In genomic region chr9:137029058-137029922, GRCh38 we compare ENCODE assay signal across 8 cellular contexts. TPM values are rescaled to one million over a fixed set of nuclear protein-coding genes. Genes with fewer than 3 reads are reported as not detected.
DNase-seq lines count a peak whose midpoint lies in the region; ATAC-seq and TF ChIP-seq lines count a peak whose summit lies in the region.

No MANE protein-coding gene starts in this region.

- H3K27me3 ChIP-seq in HUES64 (ENCODE audit: insufficient read depth, low read length), result peaks cover 22% of the 10 kb centered on the region
- no peaks in the 10 kb centered on the region for H3K27me3 ChIP-seq in right cardiac atrium (ENCODE audit: control insufficient read depth, insufficient read depth)
- H3K27me3 ChIP-seq in aorta (ENCODE audit: control insufficient read depth in 1 of 2, insufficient read depth in 2 of 2, low read length in 1 of 2), result no peaks in the 10 kb centered on the region

- peak; percentile 63 to 73 for ATAC-seq in right cardiac atrium
- ATAC-seq in aorta (ENCODE audit: low FRiP score), result peak; percentile 79
- no peak for ATAC-seq in GM19397 (IDR thresholded peaks at IDR 0.05; ENCODE audit: unreplicated experiment)

- DNase-seq in GM12864 (ENCODE audit: low read depth) (no peak), SW480 (ENCODE audit: low spot score) (peak; percentile 63), amygdala (lab: John Stamatoyannopoulos, UW) (peak in 50 of 56 donors; percentile 20 to 85 (median 60)), right cardiac atrium (peak; percentile 82 to 94 (median 93)), renal cortical epithelial cell (ENCODE audit: low read depth) (peak; percentile 29), aorta (peak; percentile 89 to 92)

- intact Hi-C loops in right cardiac atrium (cut with DNase I) (loop anchor here in 2 of 4 donors (5.0 kb wide), 2 partner anchors 77 to 82 kb away; partner anchors contain the start of genes C8G (in 1 of the 2) and LCN12 (in 1 of the 2)), aorta (cut with DNase I) (loop anchor here in 1 of 2 donors (2.0 kb wide), 1 partner anchor 238 kb away; the partner anchor contains the start of gene TMEM141)

- no peaks in the 10 kb centered on the region for H3K36me3 ChIP-seq in HUES64 (ENCODE audit: insufficient read depth, low read length)
- no peaks in the 10 kb centered on the region for H3K36me3 ChIP-seq in aorta (ENCODE audit: control insufficient read depth in 1 of 2, insufficient read depth in 2 of 2, low read length in 1 of 2)

- H3K27ac ChIP-seq in HUES64 (ENCODE audit: low read depth, low read length) (no peak overlapping the region), right cardiac atrium (ENCODE audit: low read length) (no peak overlapping the region), aorta (ENCODE audit: low read depth in 1 of 2, low read length in 2 of 2) (no peak overlapping the region)

- H3K4me1 ChIP-seq in HUES64 (ENCODE audit: insufficient read depth, low read length) (no peaks in the 10 kb centered on the region), right cardiac atrium (ENCODE audit: control insufficient read depth, insufficient read depth, low read length) (no peaks in the 10 kb centered on the region), aorta (ENCODE audit: control insufficient read depth in 1 of 2, insufficient read depth in 2 of 2, low read length in 2 of 2) (no peaks in the 10 kb centered on the region)

- no peak overlapping the region for H3K9ac ChIP-seq in HUES64 (ENCODE audit: low read depth, low read length)

- 50% methylated on average over 19 of the region's 19 CpGs for WGBS in HUES64
- WGBS in right cardiac atrium, result 36% methylated on average over 19 of the region's 19 CpGs
- 38 to 41% methylated on average over 18 to 19 of the region's 19 CpGs for WGBS in aorta, 2 donors

- peak; percentile 95 for TF ChIP-seq CTCF in GM12864 (IDR thresholded peaks at IDR 0.05; ENCODE audit: low read depth, low read length, missing control alignments)

- H3K4me3 ChIP-seq in GM12864 (ENCODE audit: low read depth, low read length), result no peak overlapping the region
- peak overlapping the region; percentile 62; the same call in 1 of the 2 replicates for H3K4me3 ChIP-seq in HUES64 (ENCODE audit: low read length)
- H3K4me3 ChIP-seq in right cardiac atrium (ENCODE audit: low read length), result no peak overlapping the region
- H3K4me3 ChIP-seq in aorta (ENCODE audit: low read length in 2 of 2), result no peak overlapping the region

- H3K9me3 ChIP-seq in HUES64 (ENCODE audit: insufficient read depth, low read depth, low read length) (no peaks in the 10 kb centered on the region), right cardiac atrium (ENCODE audit: control insufficient read depth, low read length) (no peaks in the 10 kb centered on the region), aorta (ENCODE audit: control insufficient read depth, low read length) (no peaks in the 10 kb centered on the region)

RNA-seq across cellular contexts. Expression of gene ABCA2, which starts 1.3 kb away (rescaled TPM):
- 5.8 TPM for polyA plus RNA-seq in HUES64 (2013, experiment 1 of 2)
- 9.6 TPM for polyA plus RNA-seq in HUES64 (2013, experiment 2 of 2)
- total RNA-seq in right cardiac atrium (10 to 100 TPM; 32.2 to 42.4 (median 39.3) TPM), renal cortical epithelial cell (7.5 and 53.0 TPM in 2 replicates), aorta (10 to 100 TPM; 27.3 to 60.0 TPM)
- polyA plus RNA-seq in right cardiac atrium (40.4 TPM), aorta (10 to 100 TPM in 1 of 2 donors, 1 to 10 TPM in 1; 9.0 to 48.1 TPM)

RNA-seq across cellular contexts. Expression of gene FUT7, which starts 2.6 kb away (rescaled TPM):
- polyA plus RNA-seq in HUES64 (2013, experiment 1 of 2), result not detected
- polyA plus RNA-seq in HUES64 (2013, experiment 2 of 2), result not detected
- total RNA-seq in right cardiac atrium, result under 1 TPM in 3 of 4 donors, not detected in 1; 0.09 to 0.24 (median 0.20) TPM
- 0.07 TPM for polyA plus RNA-seq in right cardiac atrium
- total RNA-seq in renal cortical epithelial cell, result not detected in 2 replicates
- total RNA-seq in aorta, result under 1 TPM; 0.27 to 0.68 TPM
- not detected for polyA plus RNA-seq in aorta

RNA-seq across cellular contexts. Expression of gene NPDC1, which starts 16.7 kb away (rescaled TPM):
- 16.3 TPM for polyA plus RNA-seq in HUES64 (2013, experiment 1 of 2)
- 17.0 TPM for polyA plus RNA-seq in HUES64 (2013, experiment 2 of 2)
- total RNA-seq in right cardiac atrium (10 to 100 TPM; 68.3 to 81.0 (median 71.4) TPM), renal cortical epithelial cell (7.1 and 21.6 TPM in 2 replicates), aorta (100 to 1,000 TPM in 1 of 2 donors, 10 to 100 TPM in 1; 99.3 to 217 TPM)
- polyA plus RNA-seq in right cardiac atrium (69.7 TPM), aorta (100 to 1,000 TPM in 1 of 2 donors, 10 to 100 TPM in 1; 26.5 to 190 TPM)

RNA-seq across cellular contexts. Expression of gene ENTPD2, which starts 24.6 kb away (rescaled TPM):
- 0.30 TPM for polyA plus RNA-seq in HUES64 (2013, experiment 1 of 2)
- 0.70 TPM for polyA plus RNA-seq in HUES64 (2013, experiment 2 of 2)
- 1 to 10 TPM in 3 of 4 donors, under 1 TPM in 1; 0.92 to 2.9 (median 1.4) TPM for total RNA-seq in right cardiac atrium
- polyA plus RNA-seq in right cardiac atrium, result 2.1 TPM
- total RNA-seq in renal cortical epithelial cell, result 0.17 and 0.35 TPM in 2 replicates
- total RNA-seq in aorta, result 1 to 10 TPM in 1 of 2 donors, under 1 TPM in 1; 0.16 to 1.7 TPM
- not detected for polyA plus RNA-seq in aorta

RNA-seq across cellular contexts. Expression of gene CLIC3, which starts 32.9 kb away (rescaled TPM):
- not detected for polyA plus RNA-seq in HUES64 (2013, experiment 1 of 2)
- polyA plus RNA-seq in HUES64 (2013, experiment 2 of 2), result not detected
- total RNA-seq in right cardiac atrium (1 to 10 TPM; 2.8 to 6.2 (median 4.8) TPM), renal cortical epithelial cell (0.85 and 1.9 TPM in 2 replicates), aorta (1 to 10 TPM; 3.8 to 7.0 TPM)
- polyA plus RNA-seq in right cardiac atrium (6.2 TPM), aorta (1 to 10 TPM; 1.6 to 6.7 TPM)
